1 cellular context compared by ENCODE assay signal in the genomic region with DNA sequence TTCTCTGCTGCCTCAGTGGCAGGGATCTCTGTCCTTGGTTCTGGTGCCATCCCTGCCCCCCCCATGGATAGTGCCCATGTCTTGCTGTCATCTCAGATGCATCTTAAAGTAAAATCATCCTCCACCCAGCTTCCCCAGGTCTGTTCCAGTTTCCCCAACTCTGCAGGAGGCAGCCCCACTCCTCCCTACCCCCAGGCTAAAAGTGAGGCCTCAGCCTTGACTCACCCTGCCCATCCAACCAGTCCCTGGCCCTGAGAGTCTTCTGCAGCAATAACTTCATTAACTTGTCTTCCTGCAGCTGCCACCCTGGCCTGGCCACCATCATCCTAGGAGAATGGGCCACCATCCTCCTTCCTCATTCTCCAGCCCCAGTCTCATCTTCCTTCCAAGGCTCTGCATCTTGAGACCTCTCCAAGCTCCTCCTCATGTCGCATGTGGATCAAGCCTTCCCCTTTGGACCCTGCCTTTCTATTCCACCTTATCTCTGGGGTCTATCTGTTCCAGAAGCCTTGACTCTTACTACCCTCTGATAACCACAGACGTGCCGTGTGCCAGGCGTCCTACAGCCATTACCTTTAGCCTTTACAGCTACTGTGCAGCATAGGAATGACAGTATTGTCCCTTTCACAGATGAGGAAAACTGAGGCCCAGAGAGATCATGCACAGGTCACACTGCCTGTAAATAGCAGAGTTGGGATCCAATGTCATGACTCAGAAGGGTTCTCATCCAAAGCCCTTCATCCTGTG.
TF ChIP-seq lines count a peak whose summit lies in the region.

No MANE protein-coding gene starts in this region.

TF ChIP-seq in IMR-90, 13 proteins besides CTCF, POLR2A, EP300 and RAD21 (continued from another document):
- TF ChIP-seq, protein P1, sequence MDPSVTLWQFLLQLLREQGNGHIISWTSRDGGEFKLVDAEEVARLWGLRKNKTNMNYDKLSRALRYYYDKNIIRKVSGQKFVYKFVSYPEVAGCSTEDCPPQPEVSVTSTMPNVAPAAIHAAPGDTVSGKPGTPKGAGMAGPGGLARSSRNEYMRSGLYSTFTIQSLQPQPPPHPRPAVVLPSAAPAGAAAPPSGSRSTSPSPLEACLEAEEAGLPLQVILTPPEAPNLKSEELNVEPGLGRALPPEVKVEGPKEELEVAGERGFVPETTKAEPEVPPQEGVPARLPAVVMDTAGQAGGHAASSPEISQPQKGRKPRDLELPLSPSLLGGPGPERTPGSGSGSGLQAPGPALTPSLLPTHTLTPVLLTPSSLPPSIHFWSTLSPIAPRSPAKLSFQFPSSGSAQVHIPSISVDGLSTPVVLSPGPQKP (IDR thresholded peaks at IDR 0.05; ENCODE audit: borderline replicate concordance, low read depth, low read length): no peak
